8 cellular contexts compared by ENCODE assay signal in the genomic region with DNA sequence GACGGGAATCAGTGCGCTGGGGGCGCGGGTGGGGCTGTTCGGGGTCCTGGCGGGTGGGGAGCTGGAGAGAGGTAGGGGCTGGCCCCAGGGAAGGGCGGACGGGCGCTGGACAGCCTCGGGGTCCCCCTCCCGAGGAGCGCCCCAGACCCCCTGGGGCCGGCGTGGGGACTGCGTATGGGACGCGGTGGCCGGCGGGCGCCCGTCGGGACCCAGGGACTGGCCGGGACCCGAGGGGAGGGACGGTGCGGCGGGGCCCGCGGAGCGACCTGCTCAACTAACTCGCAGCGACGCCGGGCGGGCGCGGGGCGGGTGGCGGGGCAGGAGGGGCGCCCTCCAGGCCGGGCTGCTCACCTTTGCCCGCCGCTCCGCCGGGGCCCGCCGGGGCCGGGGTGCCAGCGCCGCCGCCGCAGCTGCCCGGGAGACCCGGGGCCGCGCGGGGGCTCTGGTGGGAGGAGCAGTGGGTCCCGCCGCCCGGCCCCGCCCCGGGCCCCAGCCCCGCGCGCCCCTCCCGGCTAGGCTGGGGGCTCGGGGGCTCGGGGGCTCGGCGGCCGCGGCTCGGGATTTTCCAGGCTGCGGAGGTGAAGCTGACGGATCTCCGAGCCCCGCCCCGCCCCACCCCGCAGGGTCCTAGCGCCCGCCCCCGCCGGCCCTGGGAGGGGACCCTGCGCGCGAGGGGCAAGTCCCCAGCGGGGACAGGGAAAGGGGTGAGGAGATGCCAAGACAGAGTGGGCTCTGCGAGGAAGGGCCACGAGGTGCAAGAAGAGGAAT. TPM values are rescaled to one million over a fixed set of nuclear protein-coding genes. Genes with fewer than 3 reads are reported as not detected.
A peak's percentile ranks its signal among the peaks of the same experiment; 100 is the strongest.
DNase-seq lines count a peak whose midpoint lies in the region; ATAC-seq, FAIRE-seq and TF ChIP-seq lines count a peak whose summit lies in the region.

No MANE protein-coding gene starts in this region.

- peaks cover 22% of the 10 kb centered on the region for H3K4me1 Mint-ChIP-seq in osteocyte (ENCODE audit: unreplicated experiment)

- no peak overlapping the region for H3K27ac Mint-ChIP-seq in osteocyte (ENCODE audit: unreplicated experiment)

- FAIRE-seq in urothelium cell line (lab: Jason Lieb, UNC), result no peak

- H3K27me3 Mint-ChIP-seq in osteocyte (ENCODE audit: unreplicated experiment), result no peaks in the 10 kb centered on the region

- TF ChIP-seq CTCF in fibroblast of pulmonary artery (IDR thresholded peaks at IDR 0.05; ENCODE audit: low read length, missing control alignments), result no peak
- no peak for TF ChIP-seq CTCF in osteocyte (IDR thresholded peaks at IDR 0.05)

- H3K4me3 ChIP-seq in fibroblast of pulmonary artery (replicated peaks; ENCODE audit: low read depth, low read length), result peak overlapping the region; percentile 42

- peak overlapping the region; percentile 69 for H3K4me3 Mint-ChIP-seq in osteocyte (ENCODE audit: unreplicated experiment)

- no peaks in the 10 kb centered on the region for H3K36me3 Mint-ChIP-seq in osteocyte (ENCODE audit: unreplicated experiment)

- peak; percentile 61 for DNase-seq in NCI-H345 (lab: John Stamatoyannopoulos, UW)
- DNase-seq in activated T-cell treated with anti-CD3 and anti-CD28 coated beads, Interleukin-2, amount 50 U/mL, for 48 hours, result peak; percentile 53 to 60
- DNase-seq in fibroblast of pulmonary artery (ENCODE audit: low read depth), result no peak
- no peak for DNase-seq in osteocyte (ENCODE audit: extremely low spot score, unreplicated experiment)
- peak; percentile 72 for DNase-seq in urothelium cell line (ENCODE audit: low spot score)

- ATAC-seq in GM18868 (IDR thresholded peaks at IDR 0.05; ENCODE audit: unreplicated experiment), result peak; percentile 58
- ATAC-seq in HG03097 (IDR thresholded peaks at IDR 0.05; ENCODE audit: low FRiP score, unreplicated experiment), result no peak
- ATAC-seq in HG03565 (IDR thresholded peaks at IDR 0.05; ENCODE audit: unreplicated experiment), result no peak

- H3K9me3 Mint-ChIP-seq in osteocyte (ENCODE audit: unreplicated experiment), result no peaks in the 10 kb centered on the region

RNA-seq across cellular contexts. Expression of gene STARD10, which starts 12.3 kb away (rescaled TPM):
- 27.7 and 35.3 TPM in 2 replicates for total RNA-seq in osteocyte

RNA-seq across cellular contexts. Expression of gene ARAP1, which starts 29.3 kb away (rescaled TPM):
- total RNA-seq in osteocyte, result 61.9 and 64.2 TPM in 2 replicates

RNA-seq across cellular contexts. Expression of gene ATG16L2, which starts 32.7 kb away (rescaled TPM):
- 17.1 and 18.2 TPM in 2 replicates for total RNA-seq in osteocyte

Comparison
In these comparisons a context has a peak if more than half of its experiments do, and no peak if none do; other contexts are left out.
1. DNase-seq: peak in NCI-H345 (single experiment), activated T-cell treated with anti-CD3 and anti-CD28 coated beads, Interleukin-2, amount 50 U/mL, for 48 hours (2 of 2) and urothelium cell line (single experiment); none in fibroblast of pulmonary artery (single experiment) and osteocyte (single experiment).